In the genomic region with DNA sequence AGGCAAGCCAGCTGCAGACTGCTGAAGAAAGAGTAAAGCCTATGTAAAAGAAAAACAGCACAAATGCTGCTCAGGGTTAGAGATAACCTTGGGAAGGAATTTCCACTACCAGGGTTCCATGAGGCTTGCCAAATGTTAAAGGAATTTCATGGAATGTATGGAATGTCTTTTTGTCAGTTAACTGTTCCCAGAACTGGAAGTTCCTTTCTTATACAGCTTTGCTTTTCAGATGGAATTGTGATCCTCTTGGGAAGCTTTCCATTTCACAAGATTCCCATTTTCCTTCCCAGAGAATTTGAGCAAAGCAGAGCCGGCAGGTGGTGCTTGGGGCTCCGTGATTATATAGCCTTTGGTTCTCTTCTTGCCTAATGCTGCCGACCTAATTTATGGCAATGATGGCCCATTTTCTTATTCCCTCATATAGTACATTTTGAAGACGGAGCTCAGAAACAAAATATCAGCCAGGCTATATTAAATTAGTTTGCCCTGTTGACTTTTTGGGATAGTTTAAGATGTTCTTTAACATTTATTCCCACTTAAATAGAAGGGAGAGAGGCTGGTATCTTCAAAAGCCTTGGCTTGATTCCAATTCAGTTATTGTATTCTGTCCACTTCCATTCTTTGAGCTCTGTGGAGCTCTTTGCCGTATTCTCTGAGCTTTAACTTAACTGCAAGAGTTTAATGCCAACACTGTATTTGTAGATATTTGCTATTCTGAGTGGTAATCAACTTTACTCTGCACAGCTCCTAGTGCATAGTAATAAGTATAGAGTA, we compare ENCODE assay signal across 12 cellular contexts.
A peak's percentile ranks its signal among the peaks of the same experiment; 100 is the strongest.
DNase-seq lines count a peak whose midpoint lies in the region; ATAC-seq, FAIRE-seq and TF ChIP-seq lines count a peak whose summit lies in the region.
"Had no signal": no experiment of that assay in that cellular context is flagged by ENCODE, and none has a peak within 500 bp of the region (broad histone marks: within the 10 kb centered on the region; RNA-seq: fewer than 3 reads in every experiment).

No MANE protein-coding gene starts in this region.

- FAIRE-seq in kidney (lab: Jason Lieb, UNC): no peak

- no peaks in the 10 kb centered on the region for H3K27me3 ChIP-seq in H7 (ENCODE audit: control insufficient read depth, insufficient read depth, low read length)

- CTCF ChIA-PET in RWPE1 (lab: Yijun Ruan, JAX): interaction anchor here (0.7 kb wide), 1 partner anchor 20 kb away, joined by 3 read pairs; no protein-coding TSS in a partner anchor
- CTCF ChIA-PET in activated CD4-positive, alpha-beta T cell treated with anti-CD3 and anti-CD28 coated beads for 36 hours (lab: Charles Lee): interaction anchor here (0.6 to 1.1 kb wide), 3 partner anchors 10 to 538 kb away, joined by 3 read pairs; no protein-coding TSS in a partner anchor

- H3K9ac ChIP-seq in kidney (ENCODE audit: low read length in 2 of 2): no peak overlapping the region
- H3K9ac ChIP-seq: parathyroid adenoma had no signal

- no peak overlapping the region for H3K4me3 Mint-ChIP-seq in activated CD4-positive, alpha-beta T cell treated with anti-CD3 and anti-CD28 coated beads for 36 hours
- H3K4me3 Mint-ChIP-seq: activated CD4-positive, alpha-beta memory T cell treated with anti-CD3 and anti-CD28 coated beads, Interleukin-2, amount 10 ng/mL, durations not matched to agents 7 days and 5 days; stimulated activated naive CD8-positive, alpha-beta T cell treated with anti-CD3 and anti-CD28 coated beads, Interleukin-15, Interleukin-2, amounts not matched to agents 100 ng/mL and 50 ng/mL, for 24 hours had no signal

- no peaks in the 10 kb centered on the region for H3K4me1 ChIP-seq in kidney (ENCODE audit: control insufficient read depth in 1 of 2, insufficient read depth in 1 of 2, low read depth in 1 of 2, low read length in 2 of 2)
- H3K4me1 ChIP-seq: parathyroid adenoma had no signal

- H3K27ac ChIP-seq in RWPE1 (no peak overlapping the region), kidney (ENCODE audit: low read depth in 2 of 2, low read length in 2 of 2) (no peak overlapping the region)
- H3K27ac ChIP-seq: parathyroid adenoma had no signal

- H3K4me3 ChIP-seq in H7 (ENCODE audit: insufficient read depth, low read depth, low read length) (no peak overlapping the region), fibroblast of villous mesenchyme (ENCODE audit: low read depth, low read length) (peak overlapping the region; percentile 7), kidney (ENCODE audit: low read length in 2 of 2) (no peak overlapping the region)

- no peaks in the 10 kb centered on the region for H3K9me3 ChIP-seq in kidney (ENCODE audit: control insufficient read depth in 1 of 2, low read length in 2 of 2)

- H3K4me1 Mint-ChIP-seq in activated CD4-positive, alpha-beta T cell treated with anti-CD3 and anti-CD28 coated beads for 36 hours: peaks cover 21% of the 10 kb centered on the region

- POLR2A ChIA-PET in RWPE1 (lab: Yijun Ruan, JAX; ENCODE audit: low non-redundant PET): no interaction called here
- POLR2A ChIA-PET in activated CD4-positive, alpha-beta T cell treated with anti-CD3 and anti-CD28 coated beads for 36 hours (lab: Charles Lee): no interaction called here

- no peaks in the 10 kb centered on the region for H3K36me3 Mint-ChIP-seq in activated CD4-positive, alpha-beta T cell treated with anti-CD3 and anti-CD28 coated beads for 36 hours (ENCODE audit: low read depth)

- no peak for TF ChIP-seq CTCF in RWPE1 (conservative IDR thresholded peaks at IDR 0.05; ENCODE audit: low read depth)
- peak; percentile 19 for TF ChIP-seq CTCF in fibroblast of villous mesenchyme (IDR thresholded peaks at IDR 0.05; ENCODE audit: insufficient read depth, low read depth, low read length)
- TF ChIP-seq CTCF in kidney (IDR thresholded peaks at IDR 0.05; ENCODE audit: borderline replicate concordance, extremely low read depth, insufficient read depth): no peak

- peak; percentile 59 for DNase-seq in H7
- DNase-seq in RWPE1 (ENCODE audit: low spot score): peak; percentile 4
- peak; percentile 86 for DNase-seq in fibroblast of villous mesenchyme (ENCODE audit: low read depth)
- DNase-seq in retina: peak; percentile 14
- no peak for DNase-seq in kidney
- no peak for DNase-seq in activated CD4-positive, alpha-beta T cell treated with anti-CD3 and anti-CD28 coated beads for 36 hours
- DNase-seq: activated CD4-positive, alpha-beta memory T cell treated with anti-CD3 and anti-CD28 coated beads, Interleukin-2, amount 10 ng/mL, durations not matched to agents 7 days and 5 days; NCI-H526 had no signal

- ATAC-seq in GM18520 (IDR thresholded peaks at IDR 0.05; ENCODE audit: unreplicated experiment) (no peak), HG03196 (IDR thresholded peaks at IDR 0.05; ENCODE audit: unreplicated experiment) (no peak)
- no peak for ATAC-seq in activated CD4-positive, alpha-beta T cell treated with anti-CD3 and anti-CD28 coated beads for 36 hours

- peaks cover 2% of the 10 kb centered on the region for H3K27me3 Mint-ChIP-seq in activated CD4-positive, alpha-beta T cell treated with anti-CD3 and anti-CD28 coated beads for 36 hours
- H3K27me3 Mint-ChIP-seq: activated CD4-positive, alpha-beta memory T cell treated with anti-CD3 and anti-CD28 coated beads, Interleukin-2, amount 10 ng/mL, durations not matched to agents 7 days and 5 days; stimulated activated naive CD8-positive, alpha-beta T cell treated with anti-CD3 and anti-CD28 coated beads, Interleukin-15, Interleukin-2, amounts not matched to agents 100 ng/mL and 50 ng/mL, for 24 hours had no signal

- H3K36me3 ChIP-seq in H7 (replicated peaks; ENCODE audit: control insufficient read depth, insufficient read depth, low read length) (no peaks in the 10 kb centered on the region), kidney (ENCODE audit: control insufficient read depth in 1 of 2, insufficient read depth in 2 of 2, low read length in 2 of 2) (no peaks in the 10 kb centered on the region)

- no peak overlapping the region for H3K27ac Mint-ChIP-seq in activated CD4-positive, alpha-beta T cell treated with anti-CD3 and anti-CD28 coated beads for 36 hours
- H3K27ac Mint-ChIP-seq: activated CD4-positive, alpha-beta memory T cell treated with anti-CD3 and anti-CD28 coated beads, Interleukin-2, amount 10 ng/mL, durations not matched to agents 7 days and 5 days; stimulated activated naive CD8-positive, alpha-beta T cell treated with anti-CD3 and anti-CD28 coated beads, Interleukin-15, Interleukin-2, amounts not matched to agents 100 ng/mL and 50 ng/mL, for 24 hours had no signal

- intact Hi-C loops in kidney (cut with DNase I): no loop called here
- intact Hi-C loops in activated CD4-positive, alpha-beta T cell treated with anti-CD3 and anti-CD28 coated beads for 36 hours (cut with DNase I, micrococcal nuclease): no loop called here

- no peaks in the 10 kb centered on the region for H3K9me3 Mint-ChIP-seq in activated CD4-positive, alpha-beta T cell treated with anti-CD3 and anti-CD28 coated beads for 36 hours (ENCODE audit: low read depth)
- H3K9me3 Mint-ChIP-seq: activated CD4-positive, alpha-beta memory T cell treated with anti-CD3 and anti-CD28 coated beads, Interleukin-2, amount 10 ng/mL, durations not matched to agents 7 days and 5 days; stimulated activated naive CD8-positive, alpha-beta T cell treated with anti-CD3 and anti-CD28 coated beads, Interleukin-15, Interleukin-2, amounts not matched to agents 100 ng/mL and 50 ng/mL, for 24 hours had no signal

Comparison
In these comparisons a context has a peak if more than half of its experiments do, and no peak if none do; other contexts are left out.
1. DNase-seq: peak in H7 (single experiment), RWPE1 (single experiment), fibroblast of villous mesenchyme (single experiment) and retina (single experiment); none in kidney (single experiment) and activated CD4-positive, alpha-beta T cell treated with anti-CD3 and anti-CD28 coated beads for 36 hours (single experiment).